In the genomic region with DNA sequence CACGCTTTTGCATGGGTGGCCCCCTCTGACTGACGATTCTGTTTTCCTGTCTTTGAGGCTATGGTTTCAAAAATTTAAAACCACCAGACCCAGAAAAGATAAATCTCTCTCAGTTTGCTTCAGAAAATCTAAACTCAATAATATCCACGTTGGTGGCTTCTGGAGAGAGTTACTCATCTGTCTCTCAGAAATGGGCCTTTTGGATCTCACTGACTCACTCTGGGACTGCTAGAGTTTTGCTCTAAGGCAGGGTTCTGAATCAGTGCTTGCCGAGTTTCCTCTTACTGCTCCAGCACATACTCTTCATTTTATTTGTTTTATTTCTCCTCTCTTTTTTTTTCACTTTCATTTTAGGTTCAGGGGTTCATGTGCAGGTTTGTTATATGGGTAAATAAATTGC, we compare ENCODE assay signal across 17 cellular contexts.
DNase-seq lines count a peak whose midpoint lies in the region; ATAC-seq and TF ChIP-seq lines count a peak whose summit lies in the region.
"Had no signal": no experiment of that assay in that cellular context is flagged by ENCODE, and none has a peak within 500 bp of the region (broad histone marks: within the 10 kb centered on the region; RNA-seq: fewer than 3 reads in every experiment).

No MANE protein-coding gene starts in this region.

- BruUV-seq in PC-3 (replicated peaks; lab: Mats Ljungman, UMichigan): no TSS peak

- no peak overlapping the region for H3K4me3 ChIP-seq in AG10803 (ENCODE audit: low read length)
- no peak overlapping the region for H3K4me3 ChIP-seq in PC-3 (ENCODE audit: low read length)
- H3K4me3 ChIP-seq in esophagus muscularis mucosa: no peak overlapping the region
- H3K4me3 ChIP-seq: prostate gland, upper lobe of right lung had no signal

- H3K9me3 ChIP-seq in PC-3 (ENCODE audit: low read length) (peaks cover 11% of the 10 kb centered on the region; the same call in 1 of the 2 replicates), esophagus muscularis mucosa (peaks cover 0 to 23% (median 16%) of the 10 kb centered on the region in 4 donors)
- H3K9me3 ChIP-seq: BE2C, prostate gland had no signal

- H3K27me3 ChIP-seq in PC-3 (ENCODE audit: low read length) (no peaks in the 10 kb centered on the region), esophagus muscularis mucosa (no peaks in the 10 kb centered on the region)
- H3K27me3 ChIP-seq: BE2C, upper lobe of right lung had no signal

- CTCF ChIA-PET in PC-3 (lab: Charles Lee): no interaction called here

- H3K27ac ChIP-seq in PC-3 (ENCODE audit: low read length) (peak overlapping the region; percentile 41), esophagus muscularis mucosa (replicated peaks in 1 of 4) (peak overlapping the region; percentile 63 to 78 (median 70))
- H3K27ac ChIP-seq: prostate gland, upper lobe of right lung had no signal

- H3K9ac ChIP-seq in PC-3 (ENCODE audit: low read length): no peak overlapping the region

- H3K4me2 ChIP-seq in PC-3 (ENCODE audit: low read length): peak overlapping the region; percentile 46

- peaks cover 1% of the 10 kb centered on the region for H3F3A ChIP-seq in PC-3 (ENCODE audit: low read length, unreplicated experiment)

- WGBS in esophagus muscularis mucosa: 32% methylated on average over 4 of the region's 4 CpGs

- H2AFZ ChIP-seq in PC-3 (ENCODE audit: low read length): peak overlapping the region; percentile 56

- intact Hi-C loops in PC-3 (cut with micrococcal nuclease): loop anchor here (10.0 kb wide), 1 partner anchor 395 kb away; no protein-coding TSS in a partner anchor
- intact Hi-C loops in esophagus muscularis mucosa (cut with DNase I): no loop called here

- peak; percentile 69 for DNase-seq in AG10803 (ENCODE audit: low read depth)
- peak; percentile 73 for DNase-seq in PC-3
- no peak for DNase-seq in esophagus muscularis mucosa (ENCODE audit: extremely low spot score)
- no peak for DNase-seq in nephron progenitor cell
- no peak for DNase-seq in natural killer cell treated with Interleukin-12 subunit alpha and Interleukin-12 subunit beta and Interleukin-15 and Interleukin-18, amount 100 ng/mL, for 72 hours (ENCODE audit: low spot score)
- no peak for DNase-seq in NCI-H526 treated with DMSO at 0.1 percent for 48 hours (lab: John Stamatoyannopoulos, UW)
- DNase-seq in activated naive CD8-positive, alpha-beta T cell treated with anti-CD3 and anti-CD28 coated beads for 36 hours: no peak
- DNase-seq: activated B cell treated with CpG ODN at 0.5 μM for 24 hours; activated naive CD4-positive, alpha-beta T cell treated with anti-CD3 and anti-CD28 coated beads for 36 hours; BE2C; DND-41; mesendoderm; NCI-H2029; stimulated activated CD8-positive, alpha-beta memory T cell treated with anti-CD3 and anti-CD28 coated beads, Interleukin-4, amount 100 ng/mL, for 48 hours; upper lobe of right lung had no signal

- peaks cover 35% of the 10 kb centered on the region for H3K9me3 Mint-ChIP-seq in nephron progenitor cell
- peaks cover 16% of the 10 kb centered on the region for H3K9me3 Mint-ChIP-seq in natural killer cell treated with Interleukin-12 subunit alpha and Interleukin-12 subunit beta and Interleukin-15 and Interleukin-18, amount 100 ng/mL, for 72 hours
- H3K9me3 Mint-ChIP-seq in activated naive CD8-positive, alpha-beta T cell treated with anti-CD3 and anti-CD28 coated beads for 36 hours: peaks cover 17% of the 10 kb centered on the region

- no peak for TF ChIP-seq EP300 in esophagus muscularis mucosa (IDR thresholded peaks at IDR 0.05)

- peaks cover 15% of the 10 kb centered on the region for H3K4me1 ChIP-seq in PC-3 (ENCODE audit: insufficient read depth, low read length)
- peaks cover 0 to 35% (median 25%) of the 10 kb centered on the region in 4 donors for H3K4me1 ChIP-seq in esophagus muscularis mucosa
- H3K4me1 ChIP-seq: BE2C, prostate gland, upper lobe of right lung had no signal

- H3K4me3 Mint-ChIP-seq in nephron progenitor cell: no peak overlapping the region
- no peak overlapping the region for H3K4me3 Mint-ChIP-seq in natural killer cell treated with Interleukin-12 subunit alpha and Interleukin-12 subunit beta and Interleukin-15 and Interleukin-18, amount 100 ng/mL, for 72 hours
- no peak overlapping the region for H3K4me3 Mint-ChIP-seq in activated naive CD8-positive, alpha-beta T cell treated with anti-CD3 and anti-CD28 coated beads for 36 hours
- H3K4me3 Mint-ChIP-seq: activated B cell treated with CpG ODN at 0.5 μM for 24 hours; activated naive CD4-positive, alpha-beta T cell treated with anti-CD3 and anti-CD28 coated beads for 36 hours had no signal

- TF ChIP-seq POLR2A in esophagus muscularis mucosa (IDR thresholded peaks at IDR 0.05; ENCODE audit: low read depth): no peak

- ATAC-seq in PC-3 (peak; percentile 90), GM21367 (IDR thresholded peaks at IDR 0.05; ENCODE audit: unreplicated experiment) (no peak)
- no peak for ATAC-seq in natural killer cell treated with Interleukin-12 subunit alpha and Interleukin-12 subunit beta and Interleukin-15 and Interleukin-18, amount 100 ng/mL, for 72 hours
- ATAC-seq: upper lobe of right lung had no signal

- peak overlapping the region; percentile 20 for H3K27ac Mint-ChIP-seq in nephron progenitor cell
- no peak overlapping the region for H3K27ac Mint-ChIP-seq in natural killer cell treated with Interleukin-12 subunit alpha and Interleukin-12 subunit beta and Interleukin-15 and Interleukin-18, amount 100 ng/mL, for 72 hours
- no peak overlapping the region for H3K27ac Mint-ChIP-seq in activated naive CD8-positive, alpha-beta T cell treated with anti-CD3 and anti-CD28 coated beads for 36 hours
- H3K27ac Mint-ChIP-seq: activated B cell treated with CpG ODN at 0.5 μM for 24 hours; activated naive CD4-positive, alpha-beta T cell treated with anti-CD3 and anti-CD28 coated beads for 36 hours had no signal

- no peaks in the 10 kb centered on the region for H3K27me3 Mint-ChIP-seq in nephron progenitor cell (ENCODE audit: low read depth, poor library complexity)
- H3K27me3 Mint-ChIP-seq in natural killer cell treated with Interleukin-12 subunit alpha and Interleukin-12 subunit beta and Interleukin-15 and Interleukin-18, amount 100 ng/mL, for 72 hours: no peaks in the 10 kb centered on the region
- H3K27me3 Mint-ChIP-seq in activated naive CD8-positive, alpha-beta T cell treated with anti-CD3 and anti-CD28 coated beads for 36 hours: peaks cover 3% of the 10 kb centered on the region
- H3K27me3 Mint-ChIP-seq: activated B cell treated with CpG ODN at 0.5 μM for 24 hours had no signal

- H3K9me2 ChIP-seq in PC-3 (replicated peaks; ENCODE audit: low read length): no peaks in the 10 kb centered on the region

- no peaks in the 10 kb centered on the region for H4K20me1 ChIP-seq in PC-3 (ENCODE audit: low read length)

- no peak for TF ChIP-seq CTCF in AG10803 (conservative IDR thresholded peaks at IDR 0.05; ENCODE audit: low read length)
- TF ChIP-seq CTCF in PC-3 (conservative IDR thresholded peaks at IDR 0.05; ENCODE audit: low read depth, low read length): no peak
- no peak for TF ChIP-seq CTCF in esophagus muscularis mucosa (IDR thresholded peaks at IDR 0.05)
- TF ChIP-seq CTCF in nephron progenitor cell (IDR thresholded peaks at IDR 0.05): no peak

- peaks cover 14% of the 10 kb centered on the region for H3K36me3 Mint-ChIP-seq in nephron progenitor cell (ENCODE audit: low read depth)
- H3K36me3 Mint-ChIP-seq in natural killer cell treated with Interleukin-12 subunit alpha and Interleukin-12 subunit beta and Interleukin-15 and Interleukin-18, amount 100 ng/mL, for 72 hours: peaks cover 18% of the 10 kb centered on the region
- no peaks in the 10 kb centered on the region for H3K36me3 Mint-ChIP-seq in activated naive CD8-positive, alpha-beta T cell treated with anti-CD3 and anti-CD28 coated beads for 36 hours

- no peaks in the 10 kb centered on the region for H3K4me1 Mint-ChIP-seq in nephron progenitor cell
- no peaks in the 10 kb centered on the region for H3K4me1 Mint-ChIP-seq in natural killer cell treated with Interleukin-12 subunit alpha and Interleukin-12 subunit beta and Interleukin-15 and Interleukin-18, amount 100 ng/mL, for 72 hours (ENCODE audit: low read depth in 2 of 2)
- no peaks in the 10 kb centered on the region for H3K4me1 Mint-ChIP-seq in activated naive CD8-positive, alpha-beta T cell treated with anti-CD3 and anti-CD28 coated beads for 36 hours
- H3K4me1 Mint-ChIP-seq: activated B cell treated with CpG ODN at 0.5 μM for 24 hours had no signal

- POLR2A ChIA-PET in PC-3 (lab: Charles Lee; ENCODE audit: unreplicated experiment): no interaction called here

- H3K36me3 ChIP-seq in PC-3 (ENCODE audit: low read depth, low read length) (no peaks in the 10 kb centered on the region), esophagus muscularis mucosa (no peaks in the 10 kb centered on the region)
- H3K36me3 ChIP-seq: BE2C, prostate gland, upper lobe of right lung had no signal

- no peaks in the 10 kb centered on the region for H3K79me2 ChIP-seq in PC-3 (ENCODE audit: low read length)

Comparison
In these comparisons a context has a peak if more than half of its experiments do, and no peak if none do; other contexts are left out.
1. DNase-seq: peak in AG10803 (single experiment) and PC-3 (single experiment); none in esophagus muscularis mucosa (single experiment), nephron progenitor cell (single experiment), natural killer cell treated with Interleukin-12 subunit alpha and Interleukin-12 subunit beta and Interleukin-15 and Interleukin-18, amount 100 ng/mL, for 72 hours (single experiment), NCI-H526 treated with DMSO at 0.1 percent for 48 hours (single experiment) and activated naive CD8-positive, alpha-beta T cell treated with anti-CD3 and anti-CD28 coated beads for 36 hours (single experiment).